Comparison of ENCODE assay signal across 30 cellular contexts in genomic region chr16:84159006-84159405, GRCh38. TPM values are rescaled to one million over a fixed set of nuclear protein-coding genes. Genes with fewer than 3 reads are reported as not detected.
DNase-seq lines count a peak whose midpoint lies in the region; ATAC-seq and TF ChIP-seq lines count a peak whose summit lies in the region.
"Had no signal": no experiment of that assay in that cellular context is flagged by ENCODE, and none has a peak within 500 bp of the region (broad histone marks: within the 10 kb centered on the region; RNA-seq: fewer than 3 reads in every experiment).

No MANE protein-coding gene starts in this region.

- H3K4me1 ChIP-seq in BE2C (no peaks in the 10 kb centered on the region), right lobe of liver (no peaks in the 10 kb centered on the region), OCI-LY7 (ENCODE audit: insufficient read depth, low read length, poor library complexity, severe bottlenecking) (no peaks in the 10 kb centered on the region)

- H3K27ac ChIP-seq in right lobe of liver (no peak overlapping the region), OCI-LY7 (ENCODE audit: low read depth, low read length, poor library complexity, severe bottlenecking) (no peak overlapping the region)
- H3K27ac ChIP-seq: 22Rv1, KMS-11, SJSA1 had no signal

- DNase-seq in NCI-H146 (lab: John Stamatoyannopoulos, UW) (peak; percentile 17), NCI-H146 treated with DMSO at 0.1 percent for 48 hours (lab: John Stamatoyannopoulos, UW; ENCODE audit: unreplicated experiment) (no peak), BE2C (no peak), NCI-H69 (lab: John Stamatoyannopoulos, UW) (peak; percentile 34), left kidney (ENCODE audit: low read depth, low spot score) (peak; percentile 53), right lobe of liver (no peak), OCI-LY7 (ENCODE audit: low spot score) (no peak)
- DNase-seq: CD8-positive, alpha-beta memory T cell; DMS 273 treated with DMSO at 0.1 percent for 48 hours; DMS79; EL; GDM1; H9; HFFc6; MM.1S; NCI-H1694 treated with DMSO at 0.1 percent for 48 hours; NCI-H2081; NCI-H226; NCI-H510A; NCI-H774; Right ventricle myocardium superior; RPMI8226 had no signal

- H3K4me2 ChIP-seq in OCI-LY7 (ENCODE audit: low read length): no peak overlapping the region
- H3K4me2 ChIP-seq: KMS-11 had no signal

- H3K79me2 ChIP-seq in OCI-LY7 (ENCODE audit: insufficient read depth, low read depth, low read length): no peaks in the 10 kb centered on the region

- WGBS in right lobe of liver (ENCODE audit: insufficient coverage, low coverage, low lambda C conversion rate, missing lambda C conversion rate): 21% methylated on average over 7 of the region's 9 CpGs

- no peaks in the 10 kb centered on the region for H4K20me1 ChIP-seq in OCI-LY7 (ENCODE audit: insufficient read depth, low read length)

- no peak for TF ChIP-seq CTCF in BE2C (IDR thresholded peaks at IDR 0.05; ENCODE audit: low read depth, low read length)
- no peak for TF ChIP-seq CTCF in right lobe of liver (IDR thresholded peaks at IDR 0.05)
- no peak for TF ChIP-seq CTCF in OCI-LY7 (conservative IDR thresholded peaks at IDR 0.05; ENCODE audit: low read length)

- intact Hi-C loops in right lobe of liver (cut with DNase I) (no loop called here), OCI-LY7 (cut with micrococcal nuclease; ENCODE audit: unreplicated experiment) (no loop called here)

- H3K27me3 ChIP-seq in BE2C (peaks cover 66% of the 10 kb centered on the region), right lobe of liver (no peaks in the 10 kb centered on the region)

- BruUV-seq in OCI-LY7 (replicated peaks; lab: Mats Ljungman, UMichigan): no TSS peak

- CTCF ChIA-PET in OCI-LY7 (lab: Charles Lee; ENCODE audit: unreplicated experiment): no interaction called here

- no peaks in the 10 kb centered on the region for H3K36me3 ChIP-seq in BE2C
- H3K36me3 ChIP-seq in right lobe of liver: no peaks in the 10 kb centered on the region
- H3K36me3 ChIP-seq in OCI-LY7 (ENCODE audit: insufficient read depth, low read length): no peaks in the 10 kb centered on the region
- H3K36me3 ChIP-seq: SJSA1 had no signal

- no peaks in the 10 kb centered on the region for H3K9me2 ChIP-seq in OCI-LY7 (ENCODE audit: insufficient read depth, low read length)

- peak overlapping the region; percentile 19; the same call in 1 of the 2 replicates for H3K4me3 ChIP-seq in BE2C (ENCODE audit: low read depth, low read length)
- no peak overlapping the region for H3K4me3 ChIP-seq in right lobe of liver
- no peak overlapping the region for H3K4me3 ChIP-seq in OCI-LY7 (ENCODE audit: low read depth, low read length, poor library complexity, severe bottlenecking)
- H3K4me3 ChIP-seq: GM12878, SJSA1 had no signal

- ATAC-seq in right lobe of liver (no peak), GM21381 (IDR thresholded peaks at IDR 0.05; ENCODE audit: unreplicated experiment) (no peak)
- ATAC-seq: GM12878 had no signal

- TF ChIP-seq POLR2A in right lobe of liver (IDR thresholded peaks at IDR 0.05): no peak

- POLR2A ChIA-PET in OCI-LY7 (lab: Charles Lee): no interaction called here

- H2AFZ ChIP-seq in OCI-LY7 (ENCODE audit: low read length): no peak overlapping the region

- H3K9me3 ChIP-seq in BE2C: no peaks in the 10 kb centered on the region
- H3K9me3 ChIP-seq in right lobe of liver: no peaks in the 10 kb centered on the region
- no peaks in the 10 kb centered on the region for H3K9me3 ChIP-seq in OCI-LY7 (ENCODE audit: low read length)
- H3K9me3 ChIP-seq: SJSA1 had no signal

RNA-seq across cellular contexts. Expression of gene DNAAF1, which starts 13.9 kb away (rescaled TPM):
- 14.1 TPM for polyA plus RNA-seq in BE2C (2012; ENCODE audit: insufficient read depth, insufficient read length, low read depth)
- 1 to 10 TPM in 3 of 6 experiments, under 1 TPM in 1, not detected in 2; 0.37 to 5.6 (median 2.1) TPM for total RNA-seq in right lobe of liver
- 0.08 TPM in 1 of 2 replicates, not detected in the other for total RNA-seq in OCI-LY7 (2014; rRNA removed; shearing (Covaris generic))
- 0.24 and 0.34 TPM in 2 replicates for total RNA-seq in OCI-LY7 (2022)
- total RNA-seq: GM12878; H9; HFFc6; Right ventricle myocardium superior; SJSA1; T-helper 1 cell treated with Interleukin-12 subunit alpha and Interleukin-12 subunit beta and Interleukin-4 antibody, amounts not matched to agents 30 ng/mL and 1 ng/mL, for 36 hours had no signal

RNA-seq across cellular contexts. Expression of gene HSDL1, which starts 14.0 kb away (rescaled TPM):
- polyA plus RNA-seq in BE2C (2012; ENCODE audit: insufficient read depth, insufficient read length, low read depth): 17.4 TPM
- 1 to 10 TPM; 4.3 to 8.1 (median 6.2) TPM for total RNA-seq in right lobe of liver
- total RNA-seq in OCI-LY7 (2014; rRNA removed; shearing (Covaris generic)): 15.4 and 16.3 TPM in 2 replicates
- total RNA-seq in OCI-LY7 (2022): 25.1 and 26.9 TPM in 2 replicates

RNA-seq across cellular contexts. Expression of gene TAF1C, which starts 27.9 kb away (rescaled TPM):
- polyA plus RNA-seq in BE2C (2012; ENCODE audit: insufficient read depth, insufficient read length, low read depth): 73.4 TPM
- total RNA-seq in right lobe of liver (10 to 100 TPM; 11.0 to 28.3 (median 19.3) TPM), OCI-LY7 (2022) (62.5 and 66.1 TPM in 2 replicates)
- 27.4 and 64.6 TPM in 2 replicates for total RNA-seq in OCI-LY7 (2014; rRNA removed; shearing (Covaris generic))

RNA-seq across cellular contexts. Expression of gene ADAD2, which starts 32.0 kb away (rescaled TPM):
- polyA plus RNA-seq in BE2C (2012; ENCODE audit: insufficient read depth, insufficient read length, low read depth): not detected
- total RNA-seq in right lobe of liver: 1 to 10 TPM in 1 of 6 experiments, under 1 TPM in 1, not detected in 4; 0.87 to 1.0 TPM
- not detected in 2 replicates for total RNA-seq in OCI-LY7 (2014; rRNA removed; shearing (Covaris generic))
- not detected in 2 replicates for total RNA-seq in OCI-LY7 (2022)
- total RNA-seq: B cell; HFFc6; SJSA1; T-helper 1 cell treated with Interleukin-12 subunit alpha and Interleukin-12 subunit beta and Interleukin-4 antibody, amounts not matched to agents 30 ng/mL and 1 ng/mL, for 36 hours had no signal
- polyA plus RNA-seq: CD14-positive monocyte; CD8-positive, alpha-beta memory T cell had no signal

RNA-seq across cellular contexts. Expression of gene MBTPS1, which starts 42.3 kb away (rescaled TPM):
- polyA plus RNA-seq in BE2C (2012; ENCODE audit: insufficient read depth, insufficient read length, low read depth): 67.9 TPM
- 10 to 100 TPM; 34.5 to 45.6 (median 40.1) TPM for total RNA-seq in right lobe of liver
- total RNA-seq in OCI-LY7 (2014; rRNA removed; shearing (Covaris generic)): 39.4 and 49.6 TPM in 2 replicates
- total RNA-seq in OCI-LY7 (2022): 65.2 and 71.8 TPM in 2 replicates

Comparison
In these comparisons a context has a peak if more than half of its experiments do, and no peak if none do; other contexts are left out.
1. DNase-seq: peak in NCI-H146 (single experiment), NCI-H69 (single experiment) and left kidney (single experiment); none in NCI-H146 treated with DMSO at 0.1 percent for 48 hours (single experiment), BE2C (single experiment), right lobe of liver (0 of 3) and OCI-LY7 (single experiment).